In the genomic region with DNA sequence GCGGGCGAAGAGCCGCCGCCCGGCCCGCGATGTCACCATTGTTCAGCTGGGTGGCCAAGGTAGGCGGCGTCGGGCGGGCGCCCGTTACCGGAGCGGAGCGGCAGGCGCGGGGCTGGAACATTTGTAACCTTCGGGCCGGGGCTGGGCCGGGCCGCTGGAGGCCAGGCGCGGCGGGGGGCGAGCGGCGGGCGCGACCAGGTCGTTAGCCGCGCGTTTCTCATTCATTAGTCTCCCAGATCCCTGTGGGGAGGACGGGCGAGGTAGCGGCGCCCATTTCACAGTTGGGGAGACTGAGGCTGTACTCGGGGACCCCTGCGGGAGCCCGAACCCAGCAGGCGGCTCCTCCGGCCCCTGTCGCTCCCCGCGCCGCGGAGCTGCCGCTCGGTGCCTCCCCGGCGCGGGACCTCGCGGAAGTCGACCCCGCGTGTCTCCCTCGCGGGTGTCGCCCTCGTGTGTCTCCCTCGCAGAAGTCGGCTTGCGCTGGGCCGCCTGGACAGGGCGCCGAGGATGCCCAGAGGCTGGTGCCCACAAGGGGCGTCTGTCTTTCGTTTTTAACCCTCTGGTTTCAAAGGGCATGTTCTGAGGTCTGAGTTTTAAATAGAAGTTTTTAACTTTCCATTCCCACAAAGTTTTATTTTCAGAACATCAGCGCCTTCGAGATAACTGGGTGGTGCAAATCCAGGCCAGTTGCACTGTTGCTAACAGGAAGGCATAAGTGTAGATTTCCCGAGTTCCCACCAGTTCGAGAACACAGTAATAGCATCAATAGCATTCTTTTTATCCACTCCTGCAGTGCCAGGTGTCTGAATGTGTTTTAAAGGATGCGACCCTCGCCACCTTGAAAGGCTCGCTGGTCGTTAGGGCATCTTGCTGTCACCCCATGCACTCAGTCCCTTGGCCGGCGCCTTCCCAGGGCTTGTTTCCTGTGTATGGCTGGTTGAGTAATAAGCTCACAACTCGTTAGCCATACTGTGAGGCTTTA, we compare ENCODE assay signal across 1 cellular context.
A peak's percentile ranks its signal among the peaks of the same experiment; 100 is the strongest.
TF ChIP-seq lines count a peak whose summit lies in the region.

No MANE protein-coding gene starts in this region.

TF ChIP-seq in HepG2, 621 proteins besides CTCF, POLR2A, EP300 and RAD21 (continued from another document and continues in another):
- TF ChIP-seq ZBTB44 (CRISPR knock-in tag; IDR thresholded peaks at IDR 0.05) (no peak), ZNF382 (CRISPR knock-in tag; IDR thresholded peaks at IDR 0.05; ENCODE audit: borderline replicate concordance) (no peak), DPF2 (CRISPR knock-in tag; IDR thresholded peaks at IDR 0.05; ENCODE audit: borderline replicate concordance, low read depth) (no peak), KLF13 (CRISPR knock-in tag; IDR thresholded peaks at IDR 0.05) (no peak), ZNF792 (CRISPR knock-in tag; IDR thresholded peaks at IDR 0.05) (no peak), HOXA5 (CRISPR knock-in tag; IDR thresholded peaks at IDR 0.05) (0 out of 2 replicates have a peak, but pooled peaks have one; percentile 21), RERE (CRISPR knock-in tag; IDR thresholded peaks at IDR 0.05; ENCODE audit: low read depth) (no peak), ZNF383 (CRISPR knock-in tag; IDR thresholded peaks at IDR 0.05; ENCODE audit: borderline replicate concordance) (no peak), MIER2 (CRISPR knock-in tag; IDR thresholded peaks at IDR 0.05) (no peak), ZNF646 (CRISPR knock-in tag; IDR thresholded peaks at IDR 0.05) (no peak), KIAA2018 (CRISPR knock-in tag; IDR thresholded peaks at IDR 0.05; ENCODE audit: borderline replicate concordance) (no peak), SP2 (CRISPR knock-in tag; IDR thresholded peaks at IDR 0.05) (no peak), SRSF1 (optimal IDR thresholded peaks at IDR 0.05; ENCODE audit: low read depth, low read length) (peak; percentile 50), ZKSCAN8 (CRISPR knock-in tag; IDR thresholded peaks at IDR 0.05; ENCODE audit: borderline replicate concordance) (no peak), HMG20A (CRISPR knock-in tag; IDR thresholded peaks at IDR 0.05; ENCODE audit: borderline replicate concordance) (no peak), NONO (IDR thresholded peaks at IDR 0.05) (no peak), NONO (CRISPR knock-in tag; conservative IDR thresholded peaks at IDR 0.05) (0 out of 2 replicates have a peak, but pooled peaks have one; percentile 26), ZNF724P (CRISPR knock-in tag; IDR thresholded peaks at IDR 0.05; ENCODE audit: borderline replicate concordance) (no peak), SYNCRIP (IDR thresholded peaks at IDR 0.05; ENCODE audit: insufficient read depth, low read depth, low read length) (no peak), BCL6 (CRISPR knock-in tag; IDR thresholded peaks at IDR 0.05) (0 out of 2 replicates have a peak, but pooled peaks have one; percentile 17), TEAD2 (CRISPR knock-in tag; IDR thresholded peaks at IDR 0.05) (no peak), ZNF83 (CRISPR knock-in tag; IDR thresholded peaks at IDR 0.05; ENCODE audit: borderline replicate concordance) (no peak)
- TF ChIP-seq, protein P1, sequence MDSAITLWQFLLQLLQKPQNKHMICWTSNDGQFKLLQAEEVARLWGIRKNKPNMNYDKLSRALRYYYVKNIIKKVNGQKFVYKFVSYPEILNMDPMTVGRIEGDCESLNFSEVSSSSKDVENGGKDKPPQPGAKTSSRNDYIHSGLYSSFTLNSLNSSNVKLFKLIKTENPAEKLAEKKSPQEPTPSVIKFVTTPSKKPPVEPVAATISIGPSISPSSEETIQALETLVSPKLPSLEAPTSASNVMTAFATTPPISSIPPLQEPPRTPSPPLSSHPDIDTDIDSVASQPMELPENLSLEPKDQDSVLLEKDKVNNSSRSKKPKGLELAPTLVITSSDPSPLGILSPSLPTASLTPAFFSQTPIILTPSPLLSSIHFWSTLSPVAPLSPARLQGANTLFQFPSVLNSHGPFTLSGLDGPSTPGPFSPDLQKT (CRISPR knock-in tag; IDR thresholded peaks at IDR 0.05; ENCODE audit: borderline replicate concordance) = no peak
- TF ChIP-seq, protein P2, sequence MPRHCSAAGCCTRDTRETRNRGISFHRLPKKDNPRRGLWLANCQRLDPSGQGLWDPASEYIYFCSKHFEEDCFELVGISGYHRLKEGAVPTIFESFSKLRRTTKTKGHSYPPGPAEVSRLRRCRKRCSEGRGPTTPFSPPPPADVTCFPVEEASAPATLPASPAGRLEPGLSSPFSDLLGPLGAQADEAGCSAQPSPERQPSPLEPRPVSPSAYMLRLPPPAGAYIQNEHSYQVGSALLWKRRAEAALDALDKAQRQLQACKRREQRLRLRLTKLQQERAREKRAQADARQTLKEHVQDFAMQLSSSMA (CRISPR knock-in tag; IDR thresholded peaks at IDR 0.05) = no peak
